Comparison of ENCODE assay signal across 17 cellular contexts in genomic region chrX:75642811-75643361, GRCh38.
DNase-seq lines count a peak whose midpoint lies in the region; ATAC-seq and TF ChIP-seq lines count a peak whose summit lies in the region.
"Had no signal": no experiment of that assay in that cellular context is flagged by ENCODE, and none has a peak within 500 bp of the region (broad histone marks: within the 10 kb centered on the region; RNA-seq: fewer than 3 reads in every experiment).

No MANE protein-coding gene starts in this region.

- no peak overlapping the region for H4K8ac ChIP-seq in trophoblast cell (ENCODE audit: low read depth, low read length)

- H4K12ac ChIP-seq in trophoblast cell (ENCODE audit: low read depth, low read length), result no peak overlapping the region

- H2BK12ac ChIP-seq in trophoblast cell (ENCODE audit: low read length), result no peak overlapping the region

- H3K36me3 ChIP-seq in trophoblast cell (ENCODE audit: control insufficient read depth in 1 of 2, insufficient read depth in 2 of 2, low read length in 2 of 2), result no peaks in the 10 kb centered on the region
- H3K36me3 ChIP-seq in sigmoid colon, result no peaks in the 10 kb centered on the region
- H3K36me3 ChIP-seq: HAP-1, Peyer's patch had no signal

- no peak overlapping the region for H2BK5ac ChIP-seq in trophoblast cell (ENCODE audit: low read depth, low read length, poor library complexity)

- H3K79me2 ChIP-seq in trophoblast cell (ENCODE audit: control insufficient read depth, insufficient read depth, low read length, poor library complexity), result no peaks in the 10 kb centered on the region

- no peak overlapping the region for H2AFZ ChIP-seq in trophoblast cell (ENCODE audit: insufficient read depth, low read length, poor library complexity)

- H3K4ac ChIP-seq in trophoblast cell (ENCODE audit: low read depth, low read length), result no peak overlapping the region

- H3K4me3 ChIP-seq in trophoblast cell (ENCODE audit: low read depth, low read length), result no peak overlapping the region
- H3K4me3 ChIP-seq in sigmoid colon, result no peak overlapping the region
- H3K4me3 ChIP-seq: HAP-1, Peyer's patch had no signal

- intact Hi-C loops in cardiac septum (cut with DNase I) (no loop called here), sigmoid colon (cut with DNase I) (no loop called here)

- no peak overlapping the region for H3K23ac ChIP-seq in trophoblast cell (ENCODE audit: low read length)

- no peak for TF ChIP-seq POLR2A in sigmoid colon (IDR thresholded peaks at IDR 0.05)

- peak; percentile 46 for ATAC-seq in GM18858 (IDR thresholded peaks at IDR 0.05; ENCODE audit: unreplicated experiment)
- ATAC-seq in GM21360 (IDR thresholded peaks at IDR 0.05; ENCODE audit: unreplicated experiment), result peak; percentile 60
- ATAC-seq: T-cell had no signal

- H4K91ac ChIP-seq in trophoblast cell (ENCODE audit: low read depth, low read length), result no peak overlapping the region

- no peaks in the 10 kb centered on the region for H3K4me1 ChIP-seq in trophoblast cell (ENCODE audit: control insufficient read depth in 1 of 2, insufficient read depth in 2 of 2, low read length in 2 of 2)
- no peaks in the 10 kb centered on the region for H3K4me1 ChIP-seq in sigmoid colon
- H3K4me1 ChIP-seq: HAP-1, Peyer's patch had no signal

- no peak overlapping the region for H3K14ac ChIP-seq in trophoblast cell (ENCODE audit: low read length)

- no peak overlapping the region for H2AK5ac ChIP-seq in trophoblast cell (ENCODE audit: low read length)

- DNase-seq in MV-4-11 (lab: John Stamatoyannopoulos, UW) (peak; percentile 3), trophoblast cell (no peak), cardiac septum (ENCODE audit: low spot score) (no peak), GOT3 (lab: John Stamatoyannopoulos, UW) (no peak), sigmoid colon (no peak)
- DNase-seq: EL, Kasumi-1, NCI-H1048, NCI-H1417 treated with DMSO at 0.1 percent for 48 hours, NCI-H187, NCI-H510A, NCI-H748 treated with DMSO at 0.1 percent for 48 hours, Peyer's patch, T-cell had no signal

- peak overlapping the region; percentile 47 for H3K27ac ChIP-seq in trophoblast cell (ENCODE audit: low read depth, low read length)
- no peak overlapping the region for H3K27ac ChIP-seq in sigmoid colon
- H3K27ac ChIP-seq: Peyer's patch had no signal

- TF ChIP-seq CTCF in sigmoid colon (IDR thresholded peaks at IDR 0.05), result no peak

- no peak overlapping the region for H3K9ac ChIP-seq in trophoblast cell (ENCODE audit: low read length)

- H3K18ac ChIP-seq in trophoblast cell (ENCODE audit: low read length), result no peak overlapping the region

- H3K27me3 ChIP-seq in trophoblast cell (ENCODE audit: insufficient read depth, low read length) (no peaks in the 10 kb centered on the region), sigmoid colon (no peaks in the 10 kb centered on the region)
- H3K27me3 ChIP-seq: Peyer's patch had no signal

- H3K79me1 ChIP-seq in trophoblast cell (ENCODE audit: low read length), result no peaks in the 10 kb centered on the region

- no peak for TF ChIP-seq EP300 in sigmoid colon (IDR thresholded peaks at IDR 0.05)

- no peak overlapping the region for H2BK120ac ChIP-seq in trophoblast cell (ENCODE audit: insufficient read depth, low read length, poor library complexity)

- no CpG with 5 or more reads among the region's 3 CpGs for WGBS in trophoblast cell (ENCODE audit: extremely low coverage, insufficient coverage, insufficient read length)
- WGBS in sigmoid colon, 2 donors, result 77 to 83% methylated on average over 3 of the region's 3 CpGs

- H3K4me2 ChIP-seq in trophoblast cell (ENCODE audit: low read length), result no peak overlapping the region

- no peaks in the 10 kb centered on the region for H3K9me3 ChIP-seq in trophoblast cell (ENCODE audit: insufficient read depth, low read depth, low read length)
- H3K9me3 ChIP-seq in sigmoid colon, result no peaks in the 10 kb centered on the region
- H3K9me3 ChIP-seq: HAP-1, Peyer's patch had no signal
